Comparison of ENCODE assay signal across 20 cellular contexts in genomic region chr6:151655099-151655498, GRCh38.
A peak's percentile ranks its signal among the peaks of the same experiment; 100 is the strongest.
DNase-seq lines count a peak whose midpoint lies in the region; ATAC-seq, FAIRE-seq and TF ChIP-seq lines count a peak whose summit lies in the region.
"Had no signal": no experiment of that assay in that cellular context is flagged by ENCODE, and none has a peak within 500 bp of the region (broad histone marks: within the 10 kb centered on the region; RNA-seq: fewer than 3 reads in every experiment).

No MANE protein-coding gene starts in this region.

- in situ Hi-C loops in HepG2 (cut with HindIII; ENCODE audit: extremely low pct_ligation_motif_present, low pct_unique_long_range_greater_than_20kb): no loop called here

- H3K27ac ChIP-seq in HepG2 (ENCODE audit: extremely low read length, insufficient read depth, low read length): no peak overlapping the region
- no peak overlapping the region for H3K27ac ChIP-seq in right lobe of liver
- no peak overlapping the region for H3K27ac ChIP-seq in HEK293 (ENCODE audit: extremely low read depth, low read depth, low read length)
- H3K27ac ChIP-seq: 22Rv1; A549; BLaER1 treated with 17β-estradiol and CSF1 and Interleukin-3, amounts not matched to agents 10 nM and 100 nM; C4-2B had no signal

- BruUV-seq in HepG2 (replicated peaks; lab: Mats Ljungman, UMichigan): no TSS peak

- no peaks in the 10 kb centered on the region for H3K36me3 ChIP-seq in HepG2 (replicated peaks in 1 of 2; ENCODE audit: control insufficient read depth in 1 of 2, insufficient read depth in 2 of 2, low read length in 2 of 2)
- H3K36me3 ChIP-seq in right lobe of liver: no peaks in the 10 kb centered on the region
- H3K36me3 ChIP-seq in HEK293 (ENCODE audit: control insufficient read depth in 2 of 2, insufficient read depth in 1 of 2, low read length in 2 of 2): no peaks in the 10 kb centered on the region
- H3K36me3 ChIP-seq: BLaER1 treated with 17β-estradiol and CSF1 and Interleukin-3, amounts not matched to agents 10 nM and 100 nM had no signal

- no peak for ATAC-seq in HepG2
- ATAC-seq in right lobe of liver: no peak
- ATAC-seq: A549; CD8-positive, alpha-beta T cell; GM12878 had no signal

- H3K4me3 ChIP-seq in HepG2 (replicated peaks in 1 of 3; ENCODE audit: insufficient read depth in 1 of 3, low read depth in 2 of 3, low read length in 3 of 3) (no peak overlapping the region), right lobe of liver (no peak overlapping the region), HEK293 (ENCODE audit: low read depth, low read length) (no peak overlapping the region)
- H3K4me3 ChIP-seq: A549; BLaER1 treated with 17β-estradiol and CSF1 and Interleukin-3, amounts not matched to agents 10 nM and 100 nM; GM12878 had no signal

- no peak for TF ChIP-seq POLR2A in HepG2 (IDR thresholded peaks at IDR 0.05; ENCODE audit: insufficient read depth in 1 of 2, low read depth in 2 of 2, low read length in 2 of 2)
- TF ChIP-seq POLR2A in right lobe of liver (IDR thresholded peaks at IDR 0.05): no peak

- no peaks in the 10 kb centered on the region for H3K79me2 ChIP-seq in HepG2 (ENCODE audit: insufficient read depth, low read length)

- no peaks in the 10 kb centered on the region for H3K27me3 ChIP-seq in HepG2 (ENCODE audit: control insufficient read depth in 1 of 2, insufficient read depth in 2 of 2, low read length in 2 of 2)
- no peaks in the 10 kb centered on the region for H3K27me3 ChIP-seq in right lobe of liver
- H3K27me3 ChIP-seq: BLaER1 treated with 17β-estradiol and CSF1 and Interleukin-3, amounts not matched to agents 10 nM and 100 nM had no signal

- TF ChIP-seq RAD21 in HepG2 (CRISPR knock-in tag; IDR thresholded peaks at IDR 0.05): no peak

- H3K9ac ChIP-seq in HepG2 (ENCODE audit: insufficient read depth, low read depth, low read length): no peak overlapping the region
- H3K9ac ChIP-seq: BLaER1 treated with 17β-estradiol and CSF1 and Interleukin-3, amounts not matched to agents 10 nM and 100 nM had no signal

- H4K20me1 ChIP-seq in HepG2 (ENCODE audit: insufficient read depth, low read length): no peaks in the 10 kb centered on the region
- H4K20me1 ChIP-seq: BLaER1 treated with 17β-estradiol and CSF1 and Interleukin-3, amounts not matched to agents 10 nM and 100 nM had no signal

- TF ChIP-seq EP300 in HepG2 (IDR thresholded peaks at IDR 0.05; ENCODE audit: low read depth in 2 of 2, low read length in 2 of 2): no peak
- TF ChIP-seq EP300 in HepG2 (CRISPR knock-in tag; IDR thresholded peaks at IDR 0.05; ENCODE audit: borderline replicate concordance): no peak

- TF ChIP-seq CTCF in HepG2 (CRISPR knock-in tag; IDR thresholded peaks at IDR 0.05) (no peak), right lobe of liver (IDR thresholded peaks at IDR 0.05) (no peak), HEK293 (tag by site-specific recombination; IDR thresholded peaks at IDR 0.05) (no peak)

- POLR2A ChIA-PET in HepG2 (lab: Yijun Ruan, JAX): no interaction called here
- POLR2A ChIA-PET in HEK293 (lab: Yijun Ruan, JAX): no interaction called here

- 97% methylated on average over 2 of the region's 2 CpGs for WGBS in HepG2 (ENCODE audit: low lambda C conversion rate)
- WGBS in right lobe of liver (ENCODE audit: insufficient coverage, low coverage, low lambda C conversion rate, missing lambda C conversion rate): 100% methylated on average over 2 of the region's 2 CpGs

- peaks cover 40% of the 10 kb centered on the region for H3K4me1 ChIP-seq in HepG2 (ENCODE audit: insufficient read depth, low read length)
- peaks cover 0 to 30% (median 9%) of the 10 kb centered on the region in 4 donors for H3K4me1 ChIP-seq in right lobe of liver
- no peaks in the 10 kb centered on the region for H3K4me1 ChIP-seq in HEK293 (ENCODE audit: control insufficient read depth, insufficient read depth, low read length)
- H3K4me1 ChIP-seq: A549 had no signal

- no peak for FAIRE-seq in HepG2 (lab: Jason Lieb, UNC)
- FAIRE-seq: A549, D721Med, GM12878, GM12892, GM18507 had no signal

- no peak overlapping the region for H3K4me2 ChIP-seq in HepG2 (ENCODE audit: low read depth, low read length)
- H3K4me2 ChIP-seq: A549; BLaER1 treated with 17β-estradiol and CSF1 and Interleukin-3, amounts not matched to agents 10 nM and 100 nM had no signal

- DNase-seq in HepG2 (ENCODE audit: low spot score): no peak
- DNase-seq in right lobe of liver: no peak
- no peak for DNase-seq in T-helper 2 cell
- no peak for DNase-seq in HCEC 1CT
- DNase-seq: AML-193; Caco-2; Calu3; CD4-positive, alpha-beta T cell; CD8-positive, alpha-beta T cell; DMS79 treated with DMSO at 0.1 percent for 48 hours; GDM1 had no signal

- CTCF ChIA-PET in HepG2 (lab: Yijun Ruan, JAX; ENCODE audit: low intra/inter-chr PET ratio, low total read pairs): no interaction called here
- CTCF ChIA-PET in HEK293 (lab: Yijun Ruan, JAX): interaction anchor here (0.9 to 1.7 kb wide), 4 partner anchors 8 to 303 kb away, joined by 3 to 5 read pairs (median 4); no protein-coding TSS in a partner anchor

- no peak overlapping the region for H2AFZ ChIP-seq in HepG2 (ENCODE audit: low read length)

- intact Hi-C loops in HepG2 (cut with micrococcal nuclease; ENCODE audit: unreplicated experiment): no loop called here
- intact Hi-C loops in right lobe of liver (cut with DNase I): no loop called here

- H3K9me3 ChIP-seq in HepG2 (ENCODE audit: low read length) (0 out of 2 replicates have a peak, but pooled peaks cover 7% of the 10 kb centered on the region), right lobe of liver (no peaks in the 10 kb centered on the region), HEK293 (ENCODE audit: control insufficient read depth, insufficient read depth, low read depth, low read length) (no peaks in the 10 kb centered on the region)
- H3K9me3 ChIP-seq: A549 had no signal

TF ChIP-seq in HepG2, 621 proteins besides CTCF, POLR2A, EP300 and RAD21 (continues in another document):
- TF ChIP-seq, protein P1, sequence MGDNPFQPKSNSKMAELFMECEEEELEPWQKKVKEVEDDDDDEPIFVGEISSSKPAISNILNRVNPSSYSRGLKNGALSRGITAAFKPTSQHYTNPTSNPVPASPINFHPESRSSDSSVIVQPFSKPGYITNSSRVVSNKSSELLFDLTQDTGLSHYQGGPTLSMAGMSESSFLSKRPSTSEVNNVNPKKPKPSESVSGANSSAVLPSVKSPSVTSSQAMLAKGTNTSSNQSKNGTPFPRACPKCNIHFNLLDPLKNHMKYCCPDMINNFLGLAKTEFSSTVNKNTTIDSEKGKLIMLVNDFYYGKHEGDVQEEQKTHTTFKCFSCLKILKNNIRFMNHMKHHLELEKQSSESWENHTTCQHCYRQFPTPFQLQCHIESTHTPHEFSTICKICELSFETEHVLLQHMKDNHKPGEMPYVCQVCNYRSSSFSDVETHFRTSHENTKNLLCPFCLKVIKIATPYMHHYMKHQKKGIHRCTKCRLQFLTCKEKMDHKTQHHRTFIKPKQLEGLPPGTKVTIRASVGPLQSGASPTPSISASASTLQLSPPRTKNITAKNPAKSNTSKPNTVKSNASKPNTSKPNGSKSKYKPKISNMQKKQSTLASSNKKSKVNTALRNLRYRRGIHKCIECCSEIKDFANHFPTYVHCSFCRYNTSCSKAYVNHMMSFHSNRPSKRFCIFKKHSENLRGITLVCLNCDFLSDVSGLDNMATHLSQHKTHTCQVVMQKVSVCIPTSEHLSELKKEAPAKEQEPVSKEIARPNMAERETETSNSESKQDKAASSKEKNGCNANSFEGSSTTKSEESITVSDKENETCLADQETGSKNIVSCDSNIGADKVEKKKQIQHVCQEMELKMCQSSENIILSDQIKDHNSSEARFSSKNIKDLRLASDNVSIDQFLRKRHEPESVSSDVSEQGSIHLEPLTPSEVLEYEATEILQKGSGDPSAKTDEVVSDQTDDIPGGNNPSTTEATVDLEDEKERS (CRISPR knock-in tag; IDR thresholded peaks at IDR 0.05): 0 out of 2 replicates have a peak, but pooled peaks have one; percentile 35
- TF ChIP-seq ZNF713 (CRISPR knock-in tag; IDR thresholded peaks at IDR 0.05) (no peak), ZNF563 (CRISPR knock-in tag; IDR thresholded peaks at IDR 0.05) (no peak), PLRG1 (conservative IDR thresholded peaks at IDR 0.05) (no peak), PAX8 (CRISPR knock-in tag; IDR thresholded peaks at IDR 0.05; ENCODE audit: borderline replicate concordance) (no peak), ZNF24 (IDR thresholded peaks at IDR 0.05) (no peak)

TF ChIP-seq in HEK293, 187 proteins besides CTCF, POLR2A, EP300 and RAD21:
- no peak for TF ChIP-seq PRDM6 (tag by site-specific recombination; IDR thresholded peaks at IDR 0.05)
- TF ChIP-seq SETDB1 (IDR thresholded peaks at IDR 0.05; ENCODE audit: insufficient read length, low read length): peak; percentile 93
